In the genomic region with DNA sequence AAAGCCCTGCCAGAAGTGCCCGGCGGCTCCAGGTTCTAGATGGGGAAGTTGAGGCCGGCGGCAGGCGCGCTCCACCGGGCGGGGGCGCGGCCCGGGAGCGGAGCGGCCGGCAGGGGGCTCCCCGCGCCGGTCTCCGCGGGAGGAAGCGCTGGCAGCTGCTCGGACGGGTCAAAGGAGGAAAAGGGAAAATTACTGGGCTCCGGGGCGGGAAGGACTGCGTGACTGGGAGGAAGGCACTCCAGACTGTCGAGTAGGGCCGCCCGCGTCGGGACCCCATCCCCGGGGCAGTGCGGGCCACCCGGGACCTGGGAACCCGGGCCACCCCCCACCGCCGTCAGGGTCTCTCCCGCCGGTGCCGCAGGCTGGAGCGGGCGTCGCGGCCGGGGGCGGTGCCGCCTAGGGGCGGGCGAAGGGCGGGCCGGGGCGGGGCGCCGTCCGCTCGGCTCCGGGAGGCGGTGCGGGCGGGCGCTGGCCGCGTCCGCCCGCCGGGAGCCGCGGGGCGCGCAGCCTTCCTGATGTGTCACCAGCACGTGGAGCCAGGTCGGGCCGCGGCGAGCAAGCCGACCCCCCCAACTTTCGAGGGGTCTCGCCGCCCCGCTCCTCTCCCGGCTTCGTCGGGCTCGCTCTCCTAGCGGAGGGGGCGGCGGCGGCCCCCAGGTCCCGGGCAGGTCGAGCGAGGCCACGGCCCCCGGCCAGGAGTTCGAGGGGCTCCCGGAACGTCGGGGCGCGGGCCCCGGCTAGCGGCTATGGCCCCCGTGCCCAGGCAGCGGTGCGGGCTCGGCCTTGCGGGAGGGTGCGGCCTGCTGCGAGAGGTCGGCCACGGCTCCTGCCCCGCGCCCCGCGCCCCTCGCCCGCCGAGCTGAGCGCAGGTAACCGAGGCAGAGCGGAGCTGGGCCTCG, we compare ENCODE assay signal across 8 cellular contexts.
A peak's percentile ranks its signal among the peaks of the same experiment; 100 is the strongest.
DNase-seq lines count a peak whose midpoint lies in the region; ATAC-seq and TF ChIP-seq lines count a peak whose summit lies in the region.

No MANE protein-coding gene starts in this region.

- CTCF ChIA-PET in GM10248 (lab: Yijun Ruan, JAX) = interaction anchor here (0.8 to 7.1 kb wide), 10 partner anchors 10 to 284 kb away, joined by 3 to 50 read pairs (median 4); no protein-coding TSS in a partner anchor

- H3K4me3 Mint-ChIP-seq in mesothelial cell of epicardium = peak overlapping the region; percentile 72

- H3K4me1 Mint-ChIP-seq in mesothelial cell of epicardium = peaks cover 31% of the 10 kb centered on the region

- H3K9me3 Mint-ChIP-seq in mesothelial cell of epicardium = no peaks in the 10 kb centered on the region

- ATAC-seq in HG03159 (IDR thresholded peaks at IDR 0.05; ENCODE audit: unreplicated experiment) (peak; percentile 50), GM21737 (IDR thresholded peaks at IDR 0.05; ENCODE audit: unreplicated experiment) (no peak)

- H3K36me3 Mint-ChIP-seq in mesothelial cell of epicardium = no peaks in the 10 kb centered on the region

- H3K27me3 Mint-ChIP-seq in mesothelial cell of epicardium (ENCODE audit: low read depth) = peaks cover 21% of the 10 kb centered on the region

- POLR2A ChIA-PET in GM10248 (lab: Yijun Ruan, JAX) = no interaction called here

- no peak overlapping the region for H3K27ac Mint-ChIP-seq in mesothelial cell of epicardium

- DNase-seq in GM10248 (ENCODE audit: extremely low spot score) = peak; percentile 84
- peak; percentile 71 to 74 for DNase-seq in NOMO-1 (lab: John Stamatoyannopoulos, UW; ENCODE audit: unreplicated experiment in 2 of 2)
- DNase-seq in activated T-cell treated with anti-CD3 and anti-CD28 coated beads for 24 hours (ENCODE audit: low read depth) = peak; percentile 44
- DNase-seq in epidermal melanocyte (ENCODE audit: insufficient read length, low spot score) = peak; percentile 88
- peak; percentile 41 to 76 for DNase-seq in mesothelial cell of epicardium (ENCODE audit: low spot score in 2 of 2, unreplicated experiment in 2 of 2)
- peak; percentile 50 to 51 for DNase-seq in stimulated activated CD8-positive, alpha-beta memory T cell treated with anti-CD3 and anti-CD28 coated beads, Interleukin-15, amount 100 ng/mL, for 48 hours (ENCODE audit: low read depth in 2 of 2)

- peak; percentile 67 for TF ChIP-seq CTCF in GM10248 (IDR thresholded peaks at IDR 0.05; ENCODE audit: control extremely low read depth, extremely low read depth, low read depth, missing control alignments)
- TF ChIP-seq CTCF in mesothelial cell of epicardium (IDR thresholded peaks at IDR 0.05; ENCODE audit: unreplicated experiment) = peak; percentile 70
